ENCODE assay signal across 8 cellular contexts in the genomic region with DNA sequence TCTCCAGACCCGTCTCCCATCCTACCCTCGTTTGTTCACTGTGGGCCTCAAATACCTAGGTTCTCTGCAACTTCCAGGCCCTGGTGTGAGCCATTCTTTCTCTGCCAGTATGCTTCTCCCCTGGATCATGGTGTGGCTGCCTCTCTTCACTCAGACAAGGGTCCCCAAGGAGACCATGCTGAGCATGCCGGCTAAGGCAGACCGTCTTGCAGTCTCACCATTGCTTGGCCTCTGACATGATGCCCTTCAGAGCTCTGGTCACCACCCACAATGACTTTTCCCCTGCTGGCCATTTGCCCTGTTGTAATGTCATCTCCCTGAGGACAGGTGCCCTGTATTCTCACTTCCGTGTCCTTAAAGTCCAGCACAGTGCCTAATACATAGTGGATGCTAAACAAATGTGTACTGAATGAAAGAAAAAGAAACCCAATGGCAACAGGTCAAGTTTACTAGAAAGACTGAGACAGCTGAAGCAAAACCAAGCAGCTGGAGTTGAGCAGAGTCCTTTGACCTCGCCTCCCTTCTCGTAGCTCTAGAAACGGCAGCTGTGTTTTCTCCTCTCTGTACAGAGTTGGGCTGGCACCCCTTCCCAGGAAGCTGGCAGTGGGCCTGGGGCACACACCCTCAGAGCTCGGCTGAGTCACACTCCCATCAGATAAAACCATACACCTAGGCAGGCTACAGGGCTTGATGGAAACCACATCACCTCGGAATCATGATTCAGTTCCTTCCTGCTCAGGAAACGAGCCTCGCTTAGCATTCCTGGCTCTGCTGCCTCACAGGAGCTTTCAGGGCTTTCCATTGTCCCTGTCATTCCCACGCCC. TPM values are rescaled to one million over a fixed set of nuclear protein-coding genes. Genes with fewer than 3 reads are reported as not detected.
DNase-seq lines count a peak whose midpoint lies in the region; ATAC-seq lines count a peak whose summit lies in the region.

No MANE protein-coding gene starts in this region.

- H3K27ac ChIP-seq in cingulate gyrus (ENCODE audit: low read depth, low read length), result peak overlapping the region; percentile 69
- no peak overlapping the region for H3K27ac ChIP-seq in mesenchymal stem cell (ENCODE audit: low read length, poor library complexity, severe bottlenecking)
- peak overlapping the region; percentile 57 for H3K27ac ChIP-seq in thymus (ENCODE audit: low read depth)

- no peak overlapping the region for H2BK120ac ChIP-seq in mesenchymal stem cell (ENCODE audit: low read depth, low read length)

- peak overlapping the region; percentile 1 for H3K9ac ChIP-seq in mesenchymal stem cell (ENCODE audit: low read length)

- ATAC-seq in HG03139 (IDR thresholded peaks at IDR 0.05; ENCODE audit: unreplicated experiment), result no peak

- H2BK12ac ChIP-seq in mesenchymal stem cell (ENCODE audit: low read length in 2 of 2), result no peak overlapping the region

- H3K27me3 ChIP-seq in mesenchymal stem cell (ENCODE audit: control insufficient read depth in 1 of 2, insufficient read depth in 1 of 2, low read length in 2 of 2) (no peaks in the 10 kb centered on the region), thymus (ENCODE audit: control insufficient read depth, insufficient read depth) (no peaks in the 10 kb centered on the region)

- H3K4me2 ChIP-seq in mesenchymal stem cell (ENCODE audit: low read length, poor library complexity, severe bottlenecking), result no peak overlapping the region

- WGBS in mesenchymal stem cell, result 48% methylated on average over 13 of the region's 13 CpGs
- WGBS in thymus, result 39% methylated on average over 13 of the region's 13 CpGs

- H3K4me1 ChIP-seq in mesenchymal stem cell (ENCODE audit: control insufficient read depth, insufficient read depth, low read depth, low read length) (peaks cover 9% of the 10 kb centered on the region), thymus (ENCODE audit: control insufficient read depth, insufficient read depth, low read length) (peaks cover 30% of the 10 kb centered on the region)

- H3K9me3 ChIP-seq in mesenchymal stem cell (ENCODE audit: control insufficient read depth, low read length) (no peaks in the 10 kb centered on the region), thymus (ENCODE audit: control insufficient read depth) (no peaks in the 10 kb centered on the region)

- H2BK15ac ChIP-seq in mesenchymal stem cell (ENCODE audit: low read depth, poor library complexity, severe bottlenecking), result no peak overlapping the region

- peaks cover 37 to 40% of the 10 kb centered on the region in 2 experiments for H3K36me3 ChIP-seq in mesenchymal stem cell (ENCODE audit: control insufficient read depth in 1 of 2, insufficient read depth in 2 of 2, low read depth in 1 of 2, low read length in 2 of 2)
- H3K36me3 ChIP-seq in thymus (ENCODE audit: control insufficient read depth, insufficient read depth), result peaks cover 44% of the 10 kb centered on the region

- peak in 61 of 76 experiments; percentile 7 to 69 (median 39) for DNase-seq in HUDEP-2 (lab: John Stamatoyannopoulos, UW; ENCODE audit: unreplicated experiment in 76 of 76)
- peak; percentile 57 for DNase-seq in UCSD-AML1 (lab: John Stamatoyannopoulos, UW; ENCODE audit: unreplicated experiment)
- peak; percentile 62 for DNase-seq in mesenchymal stem cell
- no peak for DNase-seq in NCI-H2171 treated with DMSO at 0.1 percent for 48 hours (lab: John Stamatoyannopoulos, UW)
- DNase-seq in NOMO-1 treated with dmso at 0.1 percent for 144 hours (lab: John Stamatoyannopoulos, UW; ENCODE audit: unreplicated experiment), result no peak

- no peak overlapping the region for H3K18ac ChIP-seq in mesenchymal stem cell (ENCODE audit: low read depth in 1 of 2, low read length in 2 of 2)

- no peak overlapping the region for H4K91ac ChIP-seq in mesenchymal stem cell (ENCODE audit: low read length)

- no peak overlapping the region for H2BK5ac ChIP-seq in mesenchymal stem cell (ENCODE audit: low read depth, low read length, poor library complexity, severe bottlenecking)

- no peak overlapping the region for H3K4ac ChIP-seq in mesenchymal stem cell (ENCODE audit: low read depth in 1 of 2, low read length in 2 of 2)

- H2AK5ac ChIP-seq in mesenchymal stem cell (ENCODE audit: low read length, severe bottlenecking), result no peak overlapping the region

- H3K79me1 ChIP-seq in mesenchymal stem cell (replicated peaks; ENCODE audit: low read length, poor library complexity, severe bottlenecking), result peaks cover 1% of the 10 kb centered on the region

- H3K4me3 ChIP-seq in mesenchymal stem cell (ENCODE audit: insufficient read depth in 1 of 2, low read depth in 1 of 2, low read length in 2 of 2), result no peak overlapping the region
- no peak overlapping the region for H3K4me3 ChIP-seq in thymus (ENCODE audit: low read length)

- no peak overlapping the region for H2AFZ ChIP-seq in mesenchymal stem cell (ENCODE audit: low read depth, low read length)

- H3K14ac ChIP-seq in mesenchymal stem cell (ENCODE audit: low read length in 2 of 2), result no peak overlapping the region

- H3K23ac ChIP-seq in mesenchymal stem cell (ENCODE audit: low read length in 2 of 2), result no peak overlapping the region

- no peak overlapping the region for H4K8ac ChIP-seq in mesenchymal stem cell (ENCODE audit: low read length)

RNA-seq across cellular contexts. Expression of a gene that starts 8.6 kb away (rescaled TPM):
- polyA plus RNA-seq in mesenchymal stem cell (2013, experiment 1 of 2), result not detected
- 0.01 TPM for polyA plus RNA-seq in mesenchymal stem cell (2013, experiment 2 of 2)
- 0.59 TPM for polyA plus RNA-seq in thymus

RNA-seq across cellular contexts. Expression of a gene that starts 18.8 kb away (rescaled TPM):
- polyA plus RNA-seq in mesenchymal stem cell (2013, experiment 1 of 2), result 64.5 TPM
- polyA plus RNA-seq in mesenchymal stem cell (2013, experiment 2 of 2), result 61.9 TPM
- 22.8 TPM for polyA plus RNA-seq in thymus

RNA-seq across cellular contexts. Expression of a gene that starts 22.2 kb away (rescaled TPM):
- 91.9 TPM for polyA plus RNA-seq in mesenchymal stem cell (2013, experiment 1 of 2)
- 91.8 TPM for polyA plus RNA-seq in mesenchymal stem cell (2013, experiment 2 of 2)
- 62.6 TPM for polyA plus RNA-seq in thymus

RNA-seq across cellular contexts. Expression of a gene that starts 28.8 kb away (rescaled TPM):
- 11.3 TPM for polyA plus RNA-seq in mesenchymal stem cell (2013, experiment 1 of 2)
- 10.9 TPM for polyA plus RNA-seq in mesenchymal stem cell (2013, experiment 2 of 2)
- polyA plus RNA-seq in thymus, result 65.0 TPM

Comparison
In these comparisons a context has a peak if more than half of its experiments do, and no peak if none do; other contexts are left out.
1. DNase-seq: peak in HUDEP-2 (61 of 76), UCSD-AML1 (single experiment) and mesenchymal stem cell (single experiment); none in NCI-H2171 treated with DMSO at 0.1 percent for 48 hours (single experiment) and NOMO-1 treated with dmso at 0.1 percent for 144 hours (single experiment).